In the genomic region with DNA sequence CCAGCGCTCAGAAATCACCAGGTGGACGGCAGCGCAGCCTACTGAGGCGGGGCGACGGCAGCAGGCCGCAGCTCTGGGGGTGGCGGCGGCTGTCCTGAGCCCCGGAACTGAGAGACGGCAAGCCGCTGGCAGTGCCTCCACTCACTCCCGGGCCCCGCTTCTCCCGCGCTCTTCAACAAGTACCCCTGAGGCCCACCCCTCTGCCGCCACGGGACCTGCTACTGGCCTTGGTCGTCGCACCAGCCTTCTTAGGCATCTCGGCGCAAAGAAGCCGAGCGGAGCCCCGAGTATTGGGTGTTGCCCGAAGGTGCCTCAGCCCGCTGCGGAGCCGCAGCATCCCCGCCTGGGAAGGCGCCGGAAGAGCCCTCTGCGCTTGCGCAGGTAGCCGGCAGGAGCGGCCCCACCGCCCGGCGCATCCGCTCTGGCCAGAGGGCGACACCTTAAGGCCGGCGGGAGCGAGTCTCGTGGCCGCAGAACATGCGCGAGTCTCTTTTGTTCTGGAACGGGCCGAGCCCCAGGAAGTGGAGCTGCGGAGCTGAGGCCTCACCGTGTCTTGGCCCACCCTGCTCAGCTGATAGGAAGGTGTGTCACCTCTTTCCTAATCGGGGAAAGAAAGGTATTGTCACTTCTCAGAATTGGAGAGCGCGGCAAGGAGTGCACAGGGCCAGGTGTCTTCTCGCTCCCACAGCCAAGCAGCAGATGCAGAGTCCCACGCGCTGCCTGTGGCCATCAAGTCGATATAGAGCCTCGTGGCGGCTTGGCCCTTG, we compare ENCODE assay signal across 8 cellular contexts. TPM values are rescaled to one million over a fixed set of nuclear protein-coding genes. Genes with fewer than 3 reads are reported as not detected.
DNase-seq lines count a peak whose midpoint lies in the region; ATAC-seq, FAIRE-seq and TF ChIP-seq lines count a peak whose summit lies in the region.

A gene (minus strand): TSS at position 369 of the 767 bp plus-strand sequence. CDS start 32 bp downstream, at position 337.

- FAIRE-seq in GM12892 (lab: Jason Lieb, UNC), result peak; percentile 92

- TF ChIP-seq CTCF in transverse colon (IDR thresholded peaks at IDR 0.05), result peak; percentile 46 to 66 (median 57)

- TF ChIP-seq POLR2A in GM12892 (IDR thresholded peaks at IDR 0.05; ENCODE audit: low read depth, low read length), result peak; percentile 90
- peak; percentile 82 for TF ChIP-seq POLR2A in transverse colon (IDR thresholded peaks at IDR 0.05)

- H3K4me3 ChIP-seq in adipocyte (ENCODE audit: low read length) (peak within 1 kb of the TSS; percentile 92), transverse colon (peak within 1 kb of the TSS; percentile 71 to 92 (median 86))

- peak within 1 kb of the TSS; percentile 82 to 95 (median 92) for H3K27ac ChIP-seq in transverse colon

- intact Hi-C loops in cardiac septum (cut with DNase I) (loop anchor here (1.0 to 10.0 kb wide), 4 partner anchors 55 to 196 kb away; a partner anchor contains a TSS), transverse colon (cut with DNase I; ENCODE audit: low total_unique reads) (no loop called here)

- H3K4me1 ChIP-seq in adipocyte (ENCODE audit: control insufficient read depth, insufficient read depth, low read length), result peaks cover 22% of the 10 kb centered on the region
- H3K4me1 ChIP-seq in transverse colon, result peaks cover 12 to 25% (median 14%) of the 10 kb centered on the region in 4 donors

- ATAC-seq in HG02763 (IDR thresholded peaks at IDR 0.05; ENCODE audit: unreplicated experiment), result peak; percentile 91

- WGBS in transverse colon (ENCODE audit: low coverage in 1 of 2), 2 donors, result 2% methylated on average over 37 of the region's 61 CpGs; no CpG with 5 or more reads in 1 of the 2 donors

- peak within 1 kb of the TSS; percentile 93 for H3K9ac ChIP-seq in adipocyte (ENCODE audit: low read length)

- TF ChIP-seq EP300 in transverse colon (IDR thresholded peaks at IDR 0.05; ENCODE audit: low read depth), result no peak

- peak; percentile 85 for DNase-seq in GM12892 (ENCODE audit: insufficient read length)
- DNase-seq in NCI-H128 (lab: John Stamatoyannopoulos, UW; ENCODE audit: unreplicated experiment), result peak; percentile 77
- DNase-seq in T follicular helper cell (ENCODE audit: low read depth), result peak; percentile 68
- DNase-seq in adipocyte (ENCODE audit: low read depth), result peak; percentile 97
- DNase-seq in cardiac septum (ENCODE audit: low spot score), result peak; percentile 95
- peak; percentile 91 for DNase-seq in pons (ENCODE audit: low spot score)
- peak; percentile 92 for DNase-seq in transverse colon

- H3K9me3 ChIP-seq in adipocyte (ENCODE audit: control insufficient read depth, low read length), result no peaks in the 10 kb centered on the region
- no peaks in the 10 kb centered on the region for H3K9me3 ChIP-seq in transverse colon

- no peaks in the 10 kb centered on the region for H3K27me3 ChIP-seq in adipocyte (replicated peaks; ENCODE audit: control insufficient read depth, insufficient read depth, low read length)
- H3K27me3 ChIP-seq in transverse colon, result no peaks in the 10 kb centered on the region

- in situ Hi-C loops in transverse colon (cut with MboI; ENCODE audit: low pct_ligation_motif_present in 1 of 4, low pct_unique_long_range_greater_than_20kb in 1 of 4, low sequenced_read_pairs in 3 of 4), result loop anchor here (25.0 kb wide), 2 partner anchors 174 to 474 kb away; a partner anchor contains a TSS

- H3K36me3 ChIP-seq in adipocyte (ENCODE audit: control insufficient read depth, insufficient read depth, low read length, severe bottlenecking), result peaks cover 38% of the 10 kb centered on the region
- peaks cover 0 to 30% (median 13%) of the 10 kb centered on the region in 4 donors for H3K36me3 ChIP-seq in transverse colon

RNA-seq across cellular contexts. Expression of the gene that starts here (rescaled TPM):
- 47.3 TPM for polyA plus RNA-seq in GM12892 (2012; ENCODE audit: missing spikeins)
- total RNA-seq in cardiac septum (8.5 TPM), transverse colon (10 to 100 TPM; 10.6 to 42.8 (median 18.9) TPM)

Comparison
In these comparisons a context has a peak if more than half of its experiments do, and no peak if none do; other contexts are left out.
1. Peak in every context shown above with its lines: DNase-seq, ATAC-seq, H3K4me3 ChIP-seq and H3K27ac ChIP-seq.